ENCODE assay signal across 12 cellular contexts in genomic region chr4:169315530-169316306, GRCh38. TPM values are rescaled to one million over a fixed set of nuclear protein-coding genes. Genes with fewer than 3 reads are reported as not detected.
DNase-seq lines count a peak whose midpoint lies in the region; ATAC-seq and TF ChIP-seq lines count a peak whose summit lies in the region.
"Had no signal": no experiment of that assay in that cellular context is flagged by ENCODE, and none has a peak within 500 bp of the region (broad histone marks: within the 10 kb centered on the region; RNA-seq: fewer than 3 reads in every experiment).

No MANE protein-coding gene starts in this region.

- H3K9ac ChIP-seq in SK-N-MC (ENCODE audit: insufficient read length): peak overlapping the region; percentile 34

- H3K4me3 ChIP-seq in SK-N-MC (peak overlapping the region; percentile 68), foreskin fibroblast (ENCODE audit: low read depth in 1 of 2, low read length in 2 of 2) (no peak overlapping the region), skeletal muscle cell (ENCODE audit: low read depth, low read length) (no peak overlapping the region)
- H3K4me3 ChIP-seq: testis had no signal

- peak overlapping the region; percentile 38; the same call in 1 of the 2 replicates for H3K27ac ChIP-seq in SK-N-MC
- H3K27ac ChIP-seq: testis had no signal

- ATAC-seq in GM19463 (IDR thresholded peaks at IDR 0.05; ENCODE audit: unreplicated experiment): no peak
- no peak for ATAC-seq in activated T-cell treated with anti-CD3 and anti-CD28 coated beads, Interleukin-2, amount 50 U/mL, for 72 hours (replicated peaks in 1 of 2)

- no peaks in the 10 kb centered on the region for H3K36me3 ChIP-seq in SK-N-MC (ENCODE audit: insufficient read depth, low read length)

- H3K9me3 Mint-ChIP-seq in activated T-cell treated with anti-CD3 and anti-CD28 coated beads, Interleukin-2, amount 50 U/mL, for 72 hours: peaks cover 0 to 1% of the 10 kb centered on the region in 2 donors

- no peaks in the 10 kb centered on the region for H3K36me3 Mint-ChIP-seq in activated T-cell treated with anti-CD3 and anti-CD28 coated beads, Interleukin-2, amount 50 U/mL, for 72 hours (ENCODE audit: insufficient read depth in 2 of 2)

- H3K27me3 Mint-ChIP-seq in activated T-cell treated with anti-CD3 and anti-CD28 coated beads, Interleukin-2, amount 50 U/mL, for 72 hours (ENCODE audit: low read depth): no peaks in the 10 kb centered on the region

- H3K9me3 ChIP-seq in SK-N-MC (ENCODE audit: low read depth, low read length): no peaks in the 10 kb centered on the region
- H3K9me3 ChIP-seq: testis had no signal

- H3K4me3 Mint-ChIP-seq in activated T-cell treated with anti-CD3 and anti-CD28 coated beads, Interleukin-2, amount 50 U/mL, for 72 hours: no peak overlapping the region

- no peak for TF ChIP-seq CTCF in foreskin fibroblast (IDR thresholded peaks at IDR 0.05; ENCODE audit: low read depth, low read length)

- H3K27ac Mint-ChIP-seq in activated T-cell treated with anti-CD3 and anti-CD28 coated beads, Interleukin-2, amount 50 U/mL, for 72 hours: no peak overlapping the region

- H3K4me1 Mint-ChIP-seq in activated T-cell treated with anti-CD3 and anti-CD28 coated beads, Interleukin-2, amount 50 U/mL, for 72 hours (ENCODE audit: low read depth): no peaks in the 10 kb centered on the region

- DNase-seq in DMS53 (lab: John Stamatoyannopoulos, UW): peak; percentile 4
- DNase-seq in DMS53 treated with DMSO at 0.1 percent for 48 hours (lab: John Stamatoyannopoulos, UW; ENCODE audit: unreplicated experiment): no peak
- DNase-seq in SK-N-MC (ENCODE audit: low read depth, low spot score): no peak
- peak; percentile 66 to 74 for DNase-seq in foreskin fibroblast
- DNase-seq in skeletal muscle cell (ENCODE audit: low read depth): peak; percentile 52
- DNase-seq in activated T-cell treated with anti-CD3 and anti-CD28 coated beads, Interleukin-2, amount 50 U/mL, for 72 hours: no peak
- DNase-seq in RPMI8226: no peak
- DNase-seq: activated CD4-positive, alpha-beta T cell treated with anti-CD3 and anti-CD28 coated beads for 1 hour; NK-92 treated with Interleukin-12 subunit alpha and Interleukin-12 subunit beta, amount 100 ng/mL, for 24 hours; stimulated activated CD4-positive, alpha-beta T cell treated with anti-CD3 and anti-CD28 coated beads, Interleukin-15, amount 100 ng/mL, for 24 hours had no signal

RNA-seq across cellular contexts. Expression of gene SH3RF1, which starts 45.0 kb away (rescaled TPM):
- under 1 TPM; 0.26 to 0.63 TPM for total RNA-seq in activated T-cell treated with anti-CD3 and anti-CD28 coated beads, Interleukin-2, amount 50 U/mL, for 72 hours

Comparison
In these comparisons a context has a peak if more than half of its experiments do, and no peak if none do; other contexts are left out.
1. DNase-seq: peak in DMS53 (single experiment), foreskin fibroblast (2 of 2) and skeletal muscle cell (single experiment); none in DMS53 treated with DMSO at 0.1 percent for 48 hours (single experiment), SK-N-MC (single experiment), activated T-cell treated with anti-CD3 and anti-CD28 coated beads, Interleukin-2, amount 50 U/mL, for 72 hours (0 of 2) and RPMI8226 (single experiment).